In genomic region chr6:8391934-8392333, GRCh38 we compare ENCODE assay signal across 13 cellular contexts. TPM values are rescaled to one million over a fixed set of nuclear protein-coding genes. Genes with fewer than 3 reads are reported as not detected.
DNase-seq lines count a peak whose midpoint lies in the region; ATAC-seq and TF ChIP-seq lines count a peak whose summit lies in the region.
"Had no signal": no experiment of that assay in that cellular context is flagged by ENCODE, and none has a peak within 500 bp of the region (broad histone marks: within the 10 kb centered on the region; RNA-seq: fewer than 3 reads in every experiment).

No MANE protein-coding gene starts in this region.

- no peaks in the 10 kb centered on the region for H3K36me3 Mint-ChIP-seq in activated CD4-positive, alpha-beta T cell treated with anti-CD3 and anti-CD28 coated beads, Interleukin-2, amount 10 ng/mL, durations not matched to agents 7 days and 5 days (ENCODE audit: low read depth)
- no peaks in the 10 kb centered on the region for H3K36me3 Mint-ChIP-seq in activated CD4-positive, alpha-beta T cell treated with anti-CD3 and anti-CD28 coated beads, Interleukin-2, amount 10 ng/mL, durations not matched to agents 24 days and 14 days (ENCODE audit: low read depth)
- H3K36me3 Mint-ChIP-seq in CD8-positive, alpha-beta T cell, result no peaks in the 10 kb centered on the region
- peaks cover 0 to 5% (median 0%) of the 10 kb centered on the region in 5 donors for H3K36me3 Mint-ChIP-seq in naive thymus-derived CD4-positive, alpha-beta T cell
- no peaks in the 10 kb centered on the region for H3K36me3 Mint-ChIP-seq in chondrocyte (ENCODE audit: low read depth)

- CTCF ChIA-PET in activated CD4-positive, alpha-beta T cell treated with anti-CD3 and anti-CD28 coated beads, Interleukin-2, amount 10 ng/mL, durations not matched to agents 7 days and 5 days (lab: Charles Lee), result no interaction called here
- CTCF ChIA-PET in CD8-positive, alpha-beta T cell (lab: Charles Lee), result no interaction called here
- CTCF ChIA-PET in naive thymus-derived CD4-positive, alpha-beta T cell (lab: Charles Lee), result no interaction called here

- no peaks in the 10 kb centered on the region for H3K9me3 ChIP-seq in CD8-positive, alpha-beta T cell (ENCODE audit: low read length)
- no peaks in the 10 kb centered on the region for H3K9me3 ChIP-seq in naive thymus-derived CD4-positive, alpha-beta T cell (ENCODE audit: control insufficient read depth in 2 of 3, low read length in 3 of 3)
- H3K9me3 ChIP-seq: A549 had no signal

- POLR2A ChIA-PET in activated CD4-positive, alpha-beta T cell treated with anti-CD3 and anti-CD28 coated beads, Interleukin-2, amount 10 ng/mL, durations not matched to agents 7 days and 5 days (lab: Charles Lee), result no interaction called here
- POLR2A ChIA-PET in CD8-positive, alpha-beta T cell (lab: Charles Lee), result no interaction called here
- POLR2A ChIA-PET in naive thymus-derived CD4-positive, alpha-beta T cell (lab: Charles Lee), result no interaction called here

- peak overlapping the region; percentile 84 for H3K27ac Mint-ChIP-seq in activated CD4-positive, alpha-beta T cell treated with anti-CD3 and anti-CD28 coated beads, Interleukin-2, amount 10 ng/mL, durations not matched to agents 7 days and 5 days
- H3K27ac Mint-ChIP-seq in activated CD4-positive, alpha-beta T cell treated with anti-CD3 and anti-CD28 coated beads, Interleukin-2, amount 10 ng/mL, durations not matched to agents 24 days and 14 days, result no peak overlapping the region
- peak overlapping the region; percentile 84 for H3K27ac Mint-ChIP-seq in CD8-positive, alpha-beta T cell
- peak overlapping the region in 7 of 9 donors; percentile 40 to 86 (median 80) for H3K27ac Mint-ChIP-seq in naive thymus-derived CD4-positive, alpha-beta T cell
- H3K27ac Mint-ChIP-seq in chondrocyte (ENCODE audit: unreplicated experiment), result no peak overlapping the region

- peaks cover 5% of the 10 kb centered on the region for H3K27me3 Mint-ChIP-seq in activated CD4-positive, alpha-beta T cell treated with anti-CD3 and anti-CD28 coated beads, Interleukin-2, amount 10 ng/mL, durations not matched to agents 7 days and 5 days
- peaks cover 2% of the 10 kb centered on the region for H3K27me3 Mint-ChIP-seq in activated CD4-positive, alpha-beta T cell treated with anti-CD3 and anti-CD28 coated beads, Interleukin-2, amount 10 ng/mL, durations not matched to agents 24 days and 14 days
- H3K27me3 Mint-ChIP-seq in CD8-positive, alpha-beta T cell (ENCODE audit: low read depth), result no peaks in the 10 kb centered on the region
- H3K27me3 Mint-ChIP-seq in naive thymus-derived CD4-positive, alpha-beta T cell, result peaks cover 0 to 3% (median 0%) of the 10 kb centered on the region in 5 donors
- H3K27me3 Mint-ChIP-seq in chondrocyte (ENCODE audit: low read depth), result peaks cover 8% of the 10 kb centered on the region

- H3K4me1 ChIP-seq in CD8-positive, alpha-beta T cell (ENCODE audit: insufficient read depth, low read length), result peaks cover 17% of the 10 kb centered on the region
- peaks cover 0 to 19% of the 10 kb centered on the region in 2 donors for H3K4me1 ChIP-seq in naive thymus-derived CD4-positive, alpha-beta T cell (ENCODE audit: control insufficient read depth in 2 of 2, insufficient read depth in 2 of 2, low read length in 2 of 2)
- H3K4me1 ChIP-seq: A549 had no signal

- H3K27me3 ChIP-seq in CD8-positive, alpha-beta T cell (ENCODE audit: insufficient read depth, low read length), result no peaks in the 10 kb centered on the region
- no peaks in the 10 kb centered on the region for H3K27me3 ChIP-seq in naive thymus-derived CD4-positive, alpha-beta T cell (ENCODE audit: control insufficient read depth in 2 of 2, insufficient read depth in 2 of 2, low read length in 2 of 2)

- no peaks in the 10 kb centered on the region for H3K36me3 ChIP-seq in CD8-positive, alpha-beta T cell (ENCODE audit: insufficient read depth, low read length)
- no peaks in the 10 kb centered on the region for H3K36me3 ChIP-seq in naive thymus-derived CD4-positive, alpha-beta T cell (ENCODE audit: control insufficient read depth in 2 of 3, insufficient read depth in 3 of 3, low read length in 3 of 3)

- no peak for ATAC-seq in CD8-positive, alpha-beta T cell
- ATAC-seq in naive thymus-derived CD4-positive, alpha-beta T cell, result no peak
- no peak for ATAC-seq in GM18498 (IDR thresholded peaks at IDR 0.05; ENCODE audit: unreplicated experiment)

- no peak overlapping the region for H3K4me3 ChIP-seq in CD8-positive, alpha-beta T cell (ENCODE audit: low read depth, low read length)
- H3K4me3 ChIP-seq in naive thymus-derived CD4-positive, alpha-beta T cell (ENCODE audit: low read length), result no peak overlapping the region
- H3K4me3 ChIP-seq: A549, K562 had no signal

- TF ChIP-seq CTCF in CD8-positive, alpha-beta T cell (IDR thresholded peaks at IDR 0.05), result no peak
- TF ChIP-seq CTCF in chondrocyte (IDR thresholded peaks at IDR 0.05), result no peak

- peaks cover 18% of the 10 kb centered on the region for H3K4me1 Mint-ChIP-seq in activated CD4-positive, alpha-beta T cell treated with anti-CD3 and anti-CD28 coated beads, Interleukin-2, amount 10 ng/mL, durations not matched to agents 7 days and 5 days
- peaks cover 10% of the 10 kb centered on the region for H3K4me1 Mint-ChIP-seq in activated CD4-positive, alpha-beta T cell treated with anti-CD3 and anti-CD28 coated beads, Interleukin-2, amount 10 ng/mL, durations not matched to agents 24 days and 14 days
- peaks cover 29% of the 10 kb centered on the region for H3K4me1 Mint-ChIP-seq in CD8-positive, alpha-beta T cell (ENCODE audit: low read depth)
- peaks cover 10 to 35% (median 28%) of the 10 kb centered on the region in 7 donors for H3K4me1 Mint-ChIP-seq in naive thymus-derived CD4-positive, alpha-beta T cell
- peaks cover 15% of the 10 kb centered on the region for H3K4me1 Mint-ChIP-seq in chondrocyte (ENCODE audit: low read depth)

- no peak overlapping the region for H3K4me3 Mint-ChIP-seq in activated CD4-positive, alpha-beta T cell treated with anti-CD3 and anti-CD28 coated beads, Interleukin-2, amount 10 ng/mL, durations not matched to agents 7 days and 5 days
- no peak overlapping the region for H3K4me3 Mint-ChIP-seq in activated CD4-positive, alpha-beta T cell treated with anti-CD3 and anti-CD28 coated beads, Interleukin-2, amount 10 ng/mL, durations not matched to agents 24 days and 14 days
- H3K4me3 Mint-ChIP-seq in CD8-positive, alpha-beta T cell, result peak overlapping the region; percentile 65
- peak overlapping the region in 8 of 10 donors; percentile 36 to 83 (median 70) for H3K4me3 Mint-ChIP-seq in naive thymus-derived CD4-positive, alpha-beta T cell
- H3K4me3 Mint-ChIP-seq in chondrocyte (ENCODE audit: unreplicated experiment), result no peak overlapping the region

- no peak overlapping the region for H3K27ac ChIP-seq in CD8-positive, alpha-beta T cell (ENCODE audit: low read depth, low read length)
- H3K27ac ChIP-seq in naive thymus-derived CD4-positive, alpha-beta T cell (ENCODE audit: low read depth, low read length), result no peak overlapping the region
- H3K27ac ChIP-seq: A549 had no signal

- no peak for DNase-seq in activated CD4-positive, alpha-beta T cell treated with anti-CD3 and anti-CD28 coated beads, Interleukin-2, amount 10 ng/mL, durations not matched to agents 7 days and 5 days
- no peak for DNase-seq in activated CD4-positive, alpha-beta T cell treated with anti-CD3 and anti-CD28 coated beads, Interleukin-2, amount 10 ng/mL, durations not matched to agents 24 days and 14 days
- DNase-seq in CD8-positive, alpha-beta T cell, result no peak
- DNase-seq in NCI-H69 (lab: John Stamatoyannopoulos, UW) (peak; percentile 34), dermis blood vessel endothelial cell (no peak), chondrocyte (ENCODE audit: low spot score) (no peak)
- no peak for DNase-seq in naive thymus-derived CD4-positive, alpha-beta T cell
- DNase-seq: NCI-H2029, NCI-H2171 treated with DMSO at 0.1 percent for 48 hours, NCI-H82 had no signal

- intact Hi-C loops in activated CD4-positive, alpha-beta T cell treated with anti-CD3 and anti-CD28 coated beads, Interleukin-2, amount 10 ng/mL, durations not matched to agents 24 days and 14 days (cut with micrococcal nuclease), result no loop called here
- intact Hi-C loops in CD8-positive, alpha-beta T cell (cut with DNase I, micrococcal nuclease), result no loop called here
- intact Hi-C loops in naive thymus-derived CD4-positive, alpha-beta T cell (cut with micrococcal nuclease), result loop anchor here in 1 of 2 donors (2.0 kb wide), 1 partner anchor 43 kb away; the partner anchor contains the start of gene SLC35B3

- no peaks in the 10 kb centered on the region for H3K9me3 Mint-ChIP-seq in activated CD4-positive, alpha-beta T cell treated with anti-CD3 and anti-CD28 coated beads, Interleukin-2, amount 10 ng/mL, durations not matched to agents 7 days and 5 days
- H3K9me3 Mint-ChIP-seq in activated CD4-positive, alpha-beta T cell treated with anti-CD3 and anti-CD28 coated beads, Interleukin-2, amount 10 ng/mL, durations not matched to agents 24 days and 14 days, result no peaks in the 10 kb centered on the region
- no peaks in the 10 kb centered on the region for H3K9me3 Mint-ChIP-seq in CD8-positive, alpha-beta T cell
- peaks cover 0 to 6% (median 0%) of the 10 kb centered on the region in 11 donors for H3K9me3 Mint-ChIP-seq in naive thymus-derived CD4-positive, alpha-beta T cell
- no peaks in the 10 kb centered on the region for H3K9me3 Mint-ChIP-seq in chondrocyte (ENCODE audit: low read depth)

RNA-seq across cellular contexts. Expression of gene SLC35B3, which starts 43.4 kb away (rescaled TPM):
- 10 to 100 TPM; 10.2 to 11.5 TPM for total RNA-seq in activated CD4-positive, alpha-beta T cell treated with anti-CD3 and anti-CD28 coated beads, Interleukin-2, amount 10 ng/mL, durations not matched to agents 7 days and 5 days
- total RNA-seq in activated CD4-positive, alpha-beta T cell treated with anti-CD3 and anti-CD28 coated beads, Interleukin-2, amount 10 ng/mL, durations not matched to agents 24 days and 14 days, result 7.1 and 7.3 TPM in 2 replicates
- 1 to 10 TPM; 1.8 to 2.1 TPM for total RNA-seq in CD8-positive, alpha-beta T cell
- total RNA-seq in naive thymus-derived CD4-positive, alpha-beta T cell, result 10 to 100 TPM in 3 of 5 experiments, 1 to 10 TPM in 2; 5.5 to 18.5 (median 11.1) TPM
- 10 to 100 TPM; 11.7 to 12.4 TPM for polyA plus RNA-seq in naive thymus-derived CD4-positive, alpha-beta T cell
- total RNA-seq in dermis blood vessel endothelial cell (15.7 and 23.0 TPM in 2 replicates), chondrocyte (29.5 to 32.8 TPM (median 30.4 TPM) in 3 replicates)

Comparison
In these comparisons a context has a peak if more than half of its experiments do, and no peak if none do; other contexts are left out.
1. H3K27ac Mint-ChIP-seq: peak in activated CD4-positive, alpha-beta T cell treated with anti-CD3 and anti-CD28 coated beads, Interleukin-2, amount 10 ng/mL, durations not matched to agents 7 days and 5 days (single experiment), CD8-positive, alpha-beta T cell (single experiment) and naive thymus-derived CD4-positive, alpha-beta T cell (7 of 9); none in activated CD4-positive, alpha-beta T cell treated with anti-CD3 and anti-CD28 coated beads, Interleukin-2, amount 10 ng/mL, durations not matched to agents 24 days and 14 days (single experiment) and chondrocyte (single experiment).
2. H3K4me3 Mint-ChIP-seq: peak in CD8-positive, alpha-beta T cell (single experiment) and naive thymus-derived CD4-positive, alpha-beta T cell (8 of 10); none in activated CD4-positive, alpha-beta T cell treated with anti-CD3 and anti-CD28 coated beads, Interleukin-2, amount 10 ng/mL, durations not matched to agents 7 days and 5 days (single experiment), activated CD4-positive, alpha-beta T cell treated with anti-CD3 and anti-CD28 coated beads, Interleukin-2, amount 10 ng/mL, durations not matched to agents 24 days and 14 days (single experiment) and chondrocyte (single experiment).